In the genomic region with DNA sequence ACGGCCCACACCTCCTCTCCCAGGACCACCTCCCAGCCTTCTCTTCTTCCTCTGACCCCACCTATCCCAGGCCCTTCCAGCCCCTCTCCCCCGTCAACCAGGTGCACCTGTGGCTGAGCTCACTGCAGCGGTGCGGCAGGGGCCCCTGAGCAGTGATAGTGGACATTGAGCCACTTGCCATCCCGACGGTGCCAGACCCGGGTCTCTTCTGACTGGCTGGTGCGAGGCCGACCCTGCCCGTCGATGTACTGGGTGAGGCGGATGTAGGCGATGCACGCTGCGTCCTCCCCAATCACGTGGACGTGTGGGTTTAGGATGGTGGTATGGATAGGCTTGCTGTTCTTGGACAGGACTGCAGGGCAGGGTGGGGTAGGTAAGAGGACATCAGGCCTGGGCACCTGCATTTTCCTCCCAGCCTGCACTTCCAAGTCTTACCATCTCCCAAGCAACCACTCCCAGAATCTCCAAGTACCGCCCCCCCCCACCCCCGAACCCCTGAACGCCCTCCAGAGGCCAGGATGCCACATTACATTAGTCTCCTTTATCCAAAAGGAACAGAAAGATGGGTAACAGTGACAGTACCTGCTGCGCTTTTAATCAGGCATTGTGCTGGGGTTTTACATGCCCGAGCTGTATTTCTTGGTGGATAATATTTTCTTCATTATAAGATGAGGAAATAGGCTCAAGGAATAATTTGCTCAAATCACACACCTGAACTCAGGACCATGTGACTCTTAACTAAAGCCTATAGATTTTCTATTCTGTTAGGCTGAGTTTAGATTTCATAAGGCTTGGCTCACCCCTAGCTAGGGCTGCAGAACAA, we compare ENCODE assay signal across 2 cellular contexts.
TF ChIP-seq lines count a peak whose summit lies in the region.

No MANE protein-coding gene starts in this region.

TF ChIP-seq in IMR-90, 13 proteins besides CTCF, POLR2A, EP300 and RAD21:
- TF ChIP-seq SMC3 (IDR thresholded peaks at IDR 0.05; ENCODE audit: low read depth, low read length) (no peak), BHLHE40 (IDR thresholded peaks at IDR 0.05; ENCODE audit: low read depth, low read length) (no peak), CHD1 (IDR thresholded peaks at IDR 0.05; ENCODE audit: low read depth, low read length) (no peak), NFE2L2 (IDR thresholded peaks at IDR 0.05; ENCODE audit: low read depth, low read length) (no peak)

TF ChIP-seq in GM12878, 131 proteins besides CTCF, POLR2A, EP300 and RAD21:
- TF ChIP-seq RCOR1 (conservative IDR thresholded peaks at IDR 0.05; ENCODE audit: low read depth, low read length), result no peak
- TF ChIP-seq EGR1 (IDR thresholded peaks at IDR 0.05; ENCODE audit: borderline replicate concordance in 1 of 2, low read depth in 2 of 2, low read length in 2 of 2), result no peak
- TF ChIP-seq ZNF384 (IDR thresholded peaks at IDR 0.05; ENCODE audit: borderline replicate concordance, low read depth, low read length), result no peak
- TF ChIP-seq CHD2 (IDR thresholded peaks at IDR 0.05; ENCODE audit: borderline replicate concordance, low read depth, low read length), result no peak
- TF ChIP-seq NFIC (IDR thresholded peaks at IDR 0.05; ENCODE audit: low read depth, low read length), result no peak
- TF ChIP-seq YY1 (IDR thresholded peaks at IDR 0.05; ENCODE audit: low read depth, low read length), result no peak
- TF ChIP-seq, protein P1, sequence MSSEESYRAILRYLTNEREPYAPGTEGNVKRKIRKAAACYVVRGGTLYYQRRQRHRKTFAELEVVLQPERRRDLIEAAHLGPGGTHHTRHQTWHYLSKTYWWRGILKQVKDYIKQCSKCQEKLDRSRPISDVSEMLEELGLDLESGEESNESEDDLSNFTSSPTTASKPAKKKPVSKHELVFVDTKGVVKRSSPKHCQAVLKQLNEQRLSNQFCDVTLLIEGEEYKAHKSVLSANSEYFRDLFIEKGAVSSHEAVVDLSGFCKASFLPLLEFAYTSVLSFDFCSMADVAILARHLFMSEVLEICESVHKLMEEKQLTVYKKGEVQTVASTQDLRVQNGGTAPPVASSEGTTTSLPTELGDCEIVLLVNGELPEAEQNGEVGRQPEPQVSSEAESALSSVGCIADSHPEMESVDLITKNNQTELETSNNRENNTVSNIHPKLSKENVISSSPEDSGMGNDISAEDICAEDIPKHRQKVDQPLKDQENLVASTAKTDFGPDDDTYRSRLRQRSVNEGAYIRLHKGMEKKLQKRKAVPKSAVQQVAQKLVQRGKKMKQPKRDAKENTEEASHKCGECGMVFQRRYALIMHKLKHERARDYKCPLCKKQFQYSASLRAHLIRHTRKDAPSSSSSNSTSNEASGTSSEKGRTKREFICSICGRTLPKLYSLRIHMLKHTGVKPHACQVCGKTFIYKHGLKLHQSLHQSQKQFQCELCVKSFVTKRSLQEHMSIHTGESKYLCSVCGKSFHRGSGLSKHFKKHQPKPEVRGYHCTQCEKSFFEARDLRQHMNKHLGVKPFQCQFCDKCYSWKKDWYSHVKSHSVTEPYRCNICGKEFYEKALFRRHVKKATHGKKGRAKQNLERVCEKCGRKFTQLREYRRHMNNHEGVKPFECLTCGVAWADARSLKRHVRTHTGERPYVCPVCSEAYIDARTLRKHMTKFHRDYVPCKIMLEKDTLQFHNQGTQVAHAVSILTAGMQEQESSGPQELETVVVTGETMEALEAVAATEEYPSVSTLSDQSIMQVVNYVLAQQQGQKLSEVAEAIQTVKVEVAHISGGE (CRISPR knock-in tag; IDR thresholded peaks at IDR 0.05), result no peak
- no peak for TF ChIP-seq ELK1 (IDR thresholded peaks at IDR 0.05; ENCODE audit: low read depth, low read length)
- TF ChIP-seq, protein P2, sequence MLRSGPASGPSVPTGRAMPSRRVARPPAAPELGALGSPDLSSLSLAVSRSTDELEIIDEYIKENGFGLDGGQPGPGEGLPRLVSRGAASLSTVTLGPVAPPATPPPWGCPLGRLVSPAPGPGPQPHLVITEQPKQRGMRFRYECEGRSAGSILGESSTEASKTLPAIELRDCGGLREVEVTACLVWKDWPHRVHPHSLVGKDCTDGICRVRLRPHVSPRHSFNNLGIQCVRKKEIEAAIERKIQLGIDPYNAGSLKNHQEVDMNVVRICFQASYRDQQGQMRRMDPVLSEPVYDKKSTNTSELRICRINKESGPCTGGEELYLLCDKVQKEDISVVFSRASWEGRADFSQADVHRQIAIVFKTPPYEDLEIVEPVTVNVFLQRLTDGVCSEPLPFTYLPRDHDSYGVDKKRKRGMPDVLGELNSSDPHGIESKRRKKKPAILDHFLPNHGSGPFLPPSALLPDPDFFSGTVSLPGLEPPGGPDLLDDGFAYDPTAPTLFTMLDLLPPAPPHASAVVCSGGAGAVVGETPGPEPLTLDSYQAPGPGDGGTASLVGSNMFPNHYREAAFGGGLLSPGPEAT (IDR thresholded peaks at IDR 0.05; ENCODE audit: low read depth), result no peak
